1 cellular context compared by ENCODE assay signal in the genomic region with DNA sequence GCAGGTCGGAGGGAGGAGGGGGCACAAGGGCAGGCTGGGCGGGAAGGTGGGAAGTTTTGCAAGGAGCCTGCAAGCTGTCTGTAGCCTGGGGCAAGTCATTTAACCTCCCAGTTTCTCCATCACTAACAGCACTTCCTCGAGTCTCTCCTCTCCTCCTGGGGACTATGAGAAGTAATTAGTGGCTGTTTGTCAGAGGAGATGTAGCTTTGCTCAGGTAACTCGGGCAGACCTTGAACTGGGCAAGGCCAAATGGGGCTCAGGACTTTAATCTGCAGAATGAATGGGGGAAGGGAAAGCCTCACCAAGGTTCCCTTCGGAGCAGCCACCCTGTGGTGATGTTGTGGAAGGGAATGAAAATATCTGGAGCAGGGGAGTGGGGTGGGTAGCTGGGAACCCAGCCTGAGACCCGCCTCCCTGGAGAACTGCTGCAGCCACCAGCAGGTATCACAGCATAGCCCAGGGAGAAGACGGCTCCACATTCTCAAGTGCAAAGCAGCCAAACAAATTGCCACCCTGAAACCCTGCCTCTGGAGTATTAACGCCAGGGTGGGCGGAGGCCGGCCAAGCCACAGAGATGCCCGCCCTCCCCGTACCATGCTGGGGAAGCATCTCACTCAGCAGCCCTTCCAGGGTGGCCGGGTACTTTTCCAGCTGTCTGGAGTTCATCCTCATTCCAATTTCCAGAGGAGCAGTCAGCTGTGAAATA.
TF ChIP-seq lines count a peak whose summit lies in the region.

No MANE protein-coding gene starts in this region.

TF ChIP-seq in GM23338, 12 proteins besides CTCF, POLR2A, EP300 and RAD21:
- TF ChIP-seq, protein P1, sequence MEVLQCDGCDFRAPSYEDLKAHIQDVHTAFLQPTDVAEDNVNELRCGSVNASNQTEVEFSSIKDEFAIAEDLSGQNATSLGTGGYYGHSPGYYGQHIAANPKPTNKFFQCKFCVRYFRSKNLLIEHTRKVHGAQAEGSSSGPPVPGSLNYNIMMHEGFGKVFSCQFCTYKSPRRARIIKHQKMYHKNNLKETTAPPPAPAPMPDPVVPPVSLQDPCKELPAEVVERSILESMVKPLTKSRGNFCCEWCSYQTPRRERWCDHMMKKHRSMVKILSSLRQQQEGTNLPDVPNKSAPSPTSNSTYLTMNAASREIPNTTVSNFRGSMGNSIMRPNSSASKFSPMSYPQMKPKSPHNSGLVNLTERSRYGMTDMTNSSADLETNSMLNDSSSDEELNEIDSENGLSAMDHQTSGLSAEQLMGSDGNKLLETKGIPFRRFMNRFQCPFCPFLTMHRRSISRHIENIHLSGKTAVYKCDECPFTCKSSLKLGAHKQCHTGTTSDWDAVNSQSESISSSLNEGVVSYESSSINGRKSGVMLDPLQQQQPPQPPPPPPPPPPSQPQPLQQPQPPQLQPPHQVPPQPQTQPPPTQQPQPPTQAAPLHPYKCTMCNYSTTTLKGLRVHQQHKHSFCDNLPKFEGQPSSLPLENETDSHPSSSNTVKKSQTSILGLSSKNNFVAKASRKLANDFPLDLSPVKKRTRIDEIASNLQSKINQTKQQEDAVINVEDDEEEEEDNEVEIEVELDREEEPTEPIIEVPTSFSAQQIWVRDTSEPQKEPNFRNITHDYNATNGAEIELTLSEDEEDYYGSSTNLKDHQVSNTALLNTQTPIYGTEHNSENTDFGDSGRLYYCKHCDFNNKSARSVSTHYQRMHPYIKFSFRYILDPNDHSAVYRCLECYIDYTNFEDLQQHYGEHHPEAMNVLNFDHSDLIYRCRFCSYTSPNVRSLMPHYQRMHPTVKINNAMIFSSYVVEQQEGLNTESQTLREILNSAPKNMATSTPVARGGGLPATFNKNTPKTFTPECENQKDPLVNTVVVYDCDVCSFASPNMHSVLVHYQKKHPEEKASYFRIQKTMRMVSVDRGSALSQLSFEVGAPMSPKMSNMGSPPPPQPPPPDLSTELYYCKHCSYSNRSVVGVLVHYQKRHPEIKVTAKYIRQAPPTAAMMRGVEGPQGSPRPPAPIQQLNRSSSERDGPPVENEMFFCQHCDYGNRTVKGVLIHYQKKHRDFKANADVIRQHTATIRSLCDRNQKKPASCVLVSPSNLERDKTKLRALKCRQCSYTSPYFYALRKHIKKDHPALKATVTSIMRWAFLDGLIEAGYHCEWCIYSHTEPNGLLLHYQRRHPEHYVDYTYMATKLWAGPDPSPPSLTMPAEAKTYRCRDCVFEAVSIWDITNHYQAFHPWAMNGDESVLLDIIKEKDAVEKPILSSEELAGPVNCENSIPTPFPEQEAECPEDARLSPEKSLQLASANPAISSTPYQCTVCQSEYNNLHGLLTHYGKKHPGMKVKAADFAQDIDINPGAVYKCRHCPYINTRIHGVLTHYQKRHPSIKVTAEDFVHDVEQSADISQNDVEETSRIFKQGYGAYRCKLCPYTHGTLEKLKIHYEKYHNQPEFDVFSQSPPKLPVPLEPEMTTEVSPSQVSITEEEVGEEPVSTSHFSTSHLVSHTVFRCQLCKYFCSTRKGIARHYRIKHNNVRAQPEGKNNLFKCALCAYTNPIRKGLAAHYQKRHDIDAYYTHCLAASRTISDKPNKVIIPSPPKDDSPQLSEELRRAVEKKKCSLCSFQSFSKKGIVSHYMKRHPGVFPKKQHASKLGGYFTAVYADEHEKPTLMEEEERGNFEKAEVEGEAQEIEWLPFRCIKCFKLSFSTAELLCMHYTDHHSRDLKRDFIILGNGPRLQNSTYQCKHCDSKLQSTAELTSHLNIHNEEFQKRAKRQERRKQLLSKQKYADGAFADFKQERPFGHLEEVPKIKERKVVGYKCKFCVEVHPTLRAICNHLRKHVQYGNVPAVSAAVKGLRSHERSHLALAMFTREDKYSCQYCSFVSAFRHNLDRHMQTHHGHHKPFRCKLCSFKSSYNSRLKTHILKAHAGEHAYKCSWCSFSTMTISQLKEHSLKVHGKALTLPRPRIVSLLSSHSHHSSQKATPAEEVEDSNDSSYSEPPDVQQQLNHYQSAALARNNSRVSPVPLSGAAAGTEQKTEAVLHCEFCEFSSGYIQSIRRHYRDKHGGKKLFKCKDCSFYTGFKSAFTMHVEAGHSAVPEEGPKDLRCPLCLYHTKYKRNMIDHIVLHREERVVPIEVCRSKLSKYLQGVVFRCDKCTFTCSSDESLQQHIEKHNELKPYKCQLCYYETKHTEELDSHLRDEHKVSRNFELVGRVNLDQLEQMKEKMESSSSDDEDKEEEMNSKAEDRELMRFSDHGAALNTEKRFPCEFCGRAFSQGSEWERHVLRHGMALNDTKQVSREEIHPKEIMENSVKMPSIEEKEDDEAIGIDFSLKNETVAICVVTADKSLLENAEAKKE (CRISPR knock-in tag; IDR thresholded peaks at IDR 0.05): no peak
- TF ChIP-seq NANOG (IDR thresholded peaks at IDR 0.05; ENCODE audit: borderline replicate concordance) (no peak), POLR2AphosphoS5 (IDR thresholded peaks at IDR 0.05; ENCODE audit: low read depth) (no peak), JUNB (IDR thresholded peaks at IDR 0.05; ENCODE audit: unreplicated experiment) (no peak), EZH2phosphoT487 (IDR thresholded peaks at IDR 0.05; ENCODE audit: unreplicated experiment) (no peak), ZNF331 (CRISPR knock-in tag; IDR thresholded peaks at IDR 0.05; ENCODE audit: low read depth) (no peak)
